1 cellular context compared by ENCODE assay signal in genomic region chr1:92804721-92805169, GRCh38.
TF ChIP-seq lines count a peak whose summit lies in the region.

No MANE protein-coding gene starts in this region.

TF ChIP-seq in K562, 482 proteins besides CTCF, POLR2A, EP300 and RAD21 (continued from another document and continues in another):
- TF ChIP-seq, protein P1, sequence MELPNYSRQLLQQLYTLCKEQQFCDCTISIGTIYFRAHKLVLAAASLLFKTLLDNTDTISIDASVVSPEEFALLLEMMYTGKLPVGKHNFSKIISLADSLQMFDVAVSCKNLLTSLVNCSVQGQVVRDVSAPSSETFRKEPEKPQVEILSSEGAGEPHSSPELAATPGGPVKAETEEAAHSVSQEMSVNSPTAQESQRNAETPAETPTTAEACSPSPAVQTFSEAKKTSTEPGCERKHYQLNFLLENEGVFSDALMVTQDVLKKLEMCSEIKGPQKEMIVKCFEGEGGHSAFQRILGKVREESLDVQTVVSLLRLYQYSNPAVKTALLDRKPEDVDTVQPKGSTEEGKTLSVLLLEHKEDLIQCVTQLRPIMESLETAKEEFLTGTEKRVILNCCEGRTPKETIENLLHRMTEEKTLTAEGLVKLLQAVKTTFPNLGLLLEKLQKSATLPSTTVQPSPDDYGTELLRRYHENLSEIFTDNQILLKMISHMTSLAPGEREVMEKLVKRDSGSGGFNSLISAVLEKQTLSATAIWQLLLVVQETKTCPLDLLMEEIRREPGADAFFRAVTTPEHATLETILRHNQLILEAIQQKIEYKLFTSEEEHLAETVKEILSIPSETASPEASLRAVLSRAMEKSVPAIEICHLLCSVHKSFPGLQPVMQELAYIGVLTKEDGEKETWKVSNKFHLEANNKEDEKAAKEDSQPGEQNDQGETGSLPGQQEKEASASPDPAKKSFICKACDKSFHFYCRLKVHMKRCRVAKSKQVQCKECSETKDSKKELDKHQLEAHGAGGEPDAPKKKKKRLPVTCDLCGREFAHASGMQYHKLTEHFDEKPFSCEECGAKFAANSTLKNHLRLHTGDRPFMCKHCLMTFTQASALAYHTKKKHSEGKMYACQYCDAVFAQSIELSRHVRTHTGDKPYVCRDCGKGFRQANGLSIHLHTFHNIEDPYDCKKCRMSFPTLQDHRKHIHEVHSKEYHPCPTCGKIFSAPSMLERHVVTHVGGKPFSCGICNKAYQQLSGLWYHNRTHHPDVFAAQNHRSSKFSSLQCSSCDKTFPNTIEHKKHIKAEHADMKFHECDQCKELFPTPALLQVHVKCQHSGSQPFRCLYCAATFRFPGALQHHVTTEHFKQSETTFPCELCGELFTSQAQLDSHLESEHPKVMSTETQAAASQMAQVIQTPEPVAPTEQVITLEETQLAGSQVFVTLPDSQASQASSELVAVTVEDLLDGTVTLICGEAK (IDR thresholded peaks at IDR 0.05), result peak; percentile 48; the same call in 1 of the 2 replicates
- TF ChIP-seq, protein P1 (CRISPR knock-in tag; IDR thresholded peaks at IDR 0.05), result no peak
- TF ChIP-seq KDM4B (IDR thresholded peaks at IDR 0.05; ENCODE audit: borderline replicate concordance in 2 of 2, low read depth in 1 of 2) (no peak), CTBP1 (IDR thresholded peaks at IDR 0.05; ENCODE audit: borderline replicate concordance) (peak; percentile 96), PPARD (CRISPR knock-in tag; IDR thresholded peaks at IDR 0.05) (no peak), SIN3B (IDR thresholded peaks at IDR 0.05; ENCODE audit: low read depth) (no peak), CBFA2T2 (conservative IDR thresholded peaks at IDR 0.05) (peak; percentile 91), RHOXF2B (CRISPR knock-in tag; conservative IDR thresholded peaks at IDR 0.05) (no peak), ZNF592 (IDR thresholded peaks at IDR 0.05) (no peak), SLC30A9 (CRISPR knock-in tag; IDR thresholded peaks at IDR 0.05) (no peak), IFI16 (CRISPR knock-in tag; IDR thresholded peaks at IDR 0.05) (no peak), ESRRA (IDR thresholded peaks at IDR 0.05; ENCODE audit: borderline replicate concordance, low read depth) (no peak; the same call in 1 of the 2 replicates), GABPB2 (CRISPR knock-in tag; conservative IDR thresholded peaks at IDR 0.05) (no peak), SMAD4 (CRISPR knock-in tag; conservative IDR thresholded peaks at IDR 0.05) (peak; percentile 55; the same call in 1 of the 2 replicates), ELK1 (CRISPR knock-in tag; IDR thresholded peaks at IDR 0.05) (no peak), ETV5 (CRISPR knock-in tag; IDR thresholded peaks at IDR 0.05; ENCODE audit: low read depth) (peak; percentile 74), POLR2H (tag; IDR thresholded peaks at IDR 0.05; ENCODE audit: low read depth) (peak; percentile 86), HDAC3 (IDR thresholded peaks at IDR 0.05; ENCODE audit: borderline replicate concordance, partially characterized antibody) (peak; percentile 66), ZFPM2 (CRISPR knock-in tag; IDR thresholded peaks at IDR 0.05) (no peak), NR4A1 (CRISPR knock-in tag; IDR thresholded peaks at IDR 0.05) (no peak), NR4A1 (tag; IDR thresholded peaks at IDR 0.05) (no peak), TARDBP (IDR thresholded peaks at IDR 0.05) (no peak), EHMT2 (IDR thresholded peaks at IDR 0.05) (no peak), GABPA (tag; conservative IDR thresholded peaks at IDR 0.05; ENCODE audit: low read depth) (peak; percentile 83), ZNF274 (IDR thresholded peaks at IDR 0.05; ENCODE audit: borderline replicate concordance, low read depth, low read length) (no peak), RFX1 (IDR thresholded peaks at IDR 0.05) (peak; percentile 49; the same call in 1 of the 2 replicates), NR2C1 (IDR thresholded peaks at IDR 0.05) (no peak), NR2C1 (tag; IDR thresholded peaks at IDR 0.05) (no peak), HMGN3 (IDR thresholded peaks at IDR 0.05; ENCODE audit: borderline replicate concordance, extremely low read depth, insufficient read length, low read depth, low read length) (no peak)
- TF ChIP-seq, protein P2, sequence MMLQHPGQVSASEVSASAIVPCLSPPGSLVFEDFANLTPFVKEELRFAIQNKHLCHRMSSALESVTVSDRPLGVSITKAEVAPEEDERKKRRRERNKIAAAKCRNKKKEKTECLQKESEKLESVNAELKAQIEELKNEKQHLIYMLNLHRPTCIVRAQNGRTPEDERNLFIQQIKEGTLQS (IDR thresholded peaks at IDR 0.05), result peak; percentile 84
- TF ChIP-seq, protein P2 (CRISPR knock-in tag; conservative IDR thresholded peaks at IDR 0.05), result no peak
- TF ChIP-seq, protein P3, sequence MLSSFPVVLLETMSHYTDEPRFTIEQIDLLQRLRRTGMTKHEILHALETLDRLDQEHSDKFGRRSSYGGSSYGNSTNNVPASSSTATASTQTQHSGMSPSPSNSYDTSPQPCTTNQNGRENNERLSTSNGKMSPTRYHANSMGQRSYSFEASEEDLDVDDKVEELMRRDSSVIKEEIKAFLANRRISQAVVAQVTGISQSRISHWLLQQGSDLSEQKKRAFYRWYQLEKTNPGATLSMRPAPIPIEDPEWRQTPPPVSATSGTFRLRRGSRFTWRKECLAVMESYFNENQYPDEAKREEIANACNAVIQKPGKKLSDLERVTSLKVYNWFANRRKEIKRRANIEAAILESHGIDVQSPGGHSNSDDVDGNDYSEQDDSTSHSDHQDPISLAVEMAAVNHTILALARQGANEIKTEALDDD (IDR thresholded peaks at IDR 0.05), result no peak
- TF ChIP-seq, protein P4, sequence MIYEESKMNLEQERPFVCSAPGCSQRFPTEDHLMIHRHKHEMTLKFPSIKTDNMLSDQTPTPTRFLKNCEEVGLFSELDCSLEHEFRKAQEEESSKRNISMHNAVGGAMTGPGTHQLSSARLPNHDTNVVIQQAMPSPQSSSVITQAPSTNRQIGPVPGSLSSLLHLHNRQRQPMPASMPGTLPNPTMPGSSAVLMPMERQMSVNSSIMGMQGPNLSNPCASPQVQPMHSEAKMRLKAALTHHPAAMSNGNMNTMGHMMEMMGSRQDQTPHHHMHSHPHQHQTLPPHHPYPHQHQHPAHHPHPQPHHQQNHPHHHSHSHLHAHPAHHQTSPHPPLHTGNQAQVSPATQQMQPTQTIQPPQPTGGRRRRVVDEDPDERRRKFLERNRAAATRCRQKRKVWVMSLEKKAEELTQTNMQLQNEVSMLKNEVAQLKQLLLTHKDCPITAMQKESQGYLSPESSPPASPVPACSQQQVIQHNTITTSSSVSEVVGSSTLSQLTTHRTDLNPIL (CRISPR knock-in tag; IDR thresholded peaks at IDR 0.05), result no peak
- TF ChIP-seq, protein P5, sequence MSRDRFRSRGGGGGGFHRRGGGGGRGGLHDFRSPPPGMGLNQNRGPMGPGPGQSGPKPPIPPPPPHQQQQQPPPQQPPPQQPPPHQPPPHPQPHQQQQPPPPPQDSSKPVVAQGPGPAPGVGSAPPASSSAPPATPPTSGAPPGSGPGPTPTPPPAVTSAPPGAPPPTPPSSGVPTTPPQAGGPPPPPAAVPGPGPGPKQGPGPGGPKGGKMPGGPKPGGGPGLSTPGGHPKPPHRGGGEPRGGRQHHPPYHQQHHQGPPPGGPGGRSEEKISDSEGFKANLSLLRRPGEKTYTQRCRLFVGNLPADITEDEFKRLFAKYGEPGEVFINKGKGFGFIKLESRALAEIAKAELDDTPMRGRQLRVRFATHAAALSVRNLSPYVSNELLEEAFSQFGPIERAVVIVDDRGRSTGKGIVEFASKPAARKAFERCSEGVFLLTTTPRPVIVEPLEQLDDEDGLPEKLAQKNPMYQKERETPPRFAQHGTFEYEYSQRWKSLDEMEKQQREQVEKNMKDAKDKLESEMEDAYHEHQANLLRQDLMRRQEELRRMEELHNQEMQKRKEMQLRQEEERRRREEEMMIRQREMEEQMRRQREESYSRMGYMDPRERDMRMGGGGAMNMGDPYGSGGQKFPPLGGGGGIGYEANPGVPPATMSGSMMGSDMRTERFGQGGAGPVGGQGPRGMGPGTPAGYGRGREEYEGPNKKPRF (IDR thresholded peaks at IDR 0.05; ENCODE audit: low read depth, low read length), result no peak
- TF ChIP-seq, protein P6, sequence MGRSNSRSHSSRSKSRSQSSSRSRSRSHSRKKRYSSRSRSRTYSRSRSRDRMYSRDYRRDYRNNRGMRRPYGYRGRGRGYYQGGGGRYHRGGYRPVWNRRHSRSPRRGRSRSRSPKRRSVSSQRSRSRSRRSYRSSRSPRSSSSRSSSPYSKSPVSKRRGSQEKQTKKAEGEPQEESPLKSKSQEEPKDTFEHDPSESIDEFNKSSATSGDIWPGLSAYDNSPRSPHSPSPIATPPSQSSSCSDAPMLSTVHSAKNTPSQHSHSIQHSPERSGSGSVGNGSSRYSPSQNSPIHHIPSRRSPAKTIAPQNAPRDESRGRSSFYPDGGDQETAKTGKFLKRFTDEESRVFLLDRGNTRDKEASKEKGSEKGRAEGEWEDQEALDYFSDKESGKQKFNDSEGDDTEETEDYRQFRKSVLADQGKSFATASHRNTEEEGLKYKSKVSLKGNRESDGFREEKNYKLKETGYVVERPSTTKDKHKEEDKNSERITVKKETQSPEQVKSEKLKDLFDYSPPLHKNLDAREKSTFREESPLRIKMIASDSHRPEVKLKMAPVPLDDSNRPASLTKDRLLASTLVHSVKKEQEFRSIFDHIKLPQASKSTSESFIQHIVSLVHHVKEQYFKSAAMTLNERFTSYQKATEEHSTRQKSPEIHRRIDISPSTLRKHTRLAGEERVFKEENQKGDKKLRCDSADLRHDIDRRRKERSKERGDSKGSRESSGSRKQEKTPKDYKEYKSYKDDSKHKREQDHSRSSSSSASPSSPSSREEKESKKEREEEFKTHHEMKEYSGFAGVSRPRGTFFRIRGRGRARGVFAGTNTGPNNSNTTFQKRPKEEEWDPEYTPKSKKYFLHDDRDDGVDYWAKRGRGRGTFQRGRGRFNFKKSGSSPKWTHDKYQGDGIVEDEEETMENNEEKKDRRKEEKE (IDR thresholded peaks at IDR 0.05; ENCODE audit: borderline replicate concordance in 1 of 2, control insufficient read depth in 1 of 2, low read depth in 2 of 2, low read length in 1 of 2), result no peak
